1 cellular context compared by ENCODE assay signal in genomic region chr22:44419429-44419828, GRCh38.
TF ChIP-seq lines count a peak whose summit lies in the region.

No MANE protein-coding gene starts in this region.

TF ChIP-seq in HepG2, 621 proteins besides CTCF, POLR2A, EP300 and RAD21:
- TF ChIP-seq CREB1 (IDR thresholded peaks at IDR 0.05) (peak; percentile 5; the same call in 1 of the 2 replicates), CREB1 (CRISPR knock-in tag; IDR thresholded peaks at IDR 0.05) (no peak), ZNF10 (CRISPR knock-in tag; IDR thresholded peaks at IDR 0.05; ENCODE audit: borderline replicate concordance, low read depth) (no peak), ZNF615 (CRISPR knock-in tag; IDR thresholded peaks at IDR 0.05; ENCODE audit: borderline replicate concordance) (peak; percentile 97; the same call in 1 of the 2 replicates)
